In genomic region chr7:128450913-128451312, GRCh38 we compare ENCODE assay signal across 19 cellular contexts.
"Had no signal": no experiment of that assay in that cellular context is flagged by ENCODE, and none has a peak within 500 bp of the region (broad histone marks: within the 10 kb centered on the region; RNA-seq: fewer than 3 reads in every experiment).

No MANE protein-coding gene starts in this region.

- H3K4me3 Mint-ChIP-seq: natural killer cell had no signal

- H3K27ac Mint-ChIP-seq: natural killer cell had no signal

- H3K27ac ChIP-seq: cardiac muscle cell, esophagus squamous epithelium, lower lobe of right lung, ovary, tibial nerve, uterus had no signal

- DNase-seq: activated CD4-positive, alpha-beta T cell treated with anti-CD3 and anti-CD28 coated beads, Interleukin-2, amount 50 U/mL, for 1 hour; activated gamma-delta T cell; activated T-cell treated with anti-CD3 and anti-CD28 coated beads for 4 hours; amygdala; dermis blood vessel endothelial cell; effector memory CD4-positive, alpha-beta T cell; esophagus squamous epithelium; left colon; lower lobe of right lung; natural killer cell; ovary; stimulated activated CD4-positive, alpha-beta T cell treated with anti-CD3 and anti-CD28 coated beads, Interleukin-4, amount 100 ng/mL, for 1 hour; T-helper 1 cell; T-helper 9 cell; uterus had no signal

- H3K9me3 Mint-ChIP-seq: activated naive CD4-positive, alpha-beta T cell treated with anti-CD3 and anti-CD28 coated beads, Interleukin-2, amount 50 U/mL, for 24 hours; natural killer cell had no signal

- ATAC-seq: left colon, lower lobe of right lung, natural killer cell, sciatic nerve had no signal

- H3K36me3 Mint-ChIP-seq: activated naive CD4-positive, alpha-beta T cell treated with anti-CD3 and anti-CD28 coated beads, Interleukin-2, amount 50 U/mL, for 24 hours; natural killer cell had no signal
